ENCODE assay signal across 15 cellular contexts in the genomic region with DNA sequence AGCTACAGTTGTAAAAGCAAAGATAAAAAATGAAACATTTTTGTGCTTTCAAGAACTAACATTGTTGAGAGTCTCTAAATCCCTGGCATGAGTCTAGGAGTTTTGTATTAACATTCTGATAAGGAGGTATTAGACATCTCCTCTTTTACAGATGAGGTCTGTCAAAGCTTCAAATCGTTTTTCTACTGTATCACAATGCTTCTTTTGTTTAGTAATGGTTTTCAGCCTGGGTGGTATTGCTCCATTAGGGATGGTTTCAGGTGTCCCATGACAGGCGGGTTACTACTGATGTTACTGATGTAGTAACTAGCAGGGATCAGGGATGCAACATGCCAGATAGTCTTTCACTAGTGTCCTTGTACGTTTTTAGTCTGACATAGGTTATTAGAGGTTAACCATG. TPM values are rescaled to one million over a fixed set of nuclear protein-coding genes. Genes with fewer than 3 reads are reported as not detected.
DNase-seq lines count a peak whose midpoint lies in the region; ATAC-seq, FAIRE-seq and TF ChIP-seq lines count a peak whose summit lies in the region.
"Had no signal": no experiment of that assay in that cellular context is flagged by ENCODE, and none has a peak within 500 bp of the region (broad histone marks: within the 10 kb centered on the region; RNA-seq: fewer than 3 reads in every experiment).

No MANE protein-coding gene starts in this region.

- H3K9ac ChIP-seq in mesendoderm (ENCODE audit: low read length), result no peak overlapping the region

- no peak overlapping the region for H3K4ac ChIP-seq in mesendoderm (ENCODE audit: low read depth, low read length)

- H3K79me1 ChIP-seq in mesendoderm (ENCODE audit: low read length), result peaks cover 5% of the 10 kb centered on the region

- no peak overlapping the region for H3K23ac ChIP-seq in mesendoderm (ENCODE audit: low read length)

- no peak overlapping the region for H3K4me2 ChIP-seq in mesendoderm (ENCODE audit: low read length)

- H3K4me1 ChIP-seq in mesendoderm (ENCODE audit: control insufficient read depth, low read depth, low read length), result peaks cover 8% of the 10 kb centered on the region

- no peaks in the 10 kb centered on the region for H3K36me3 ChIP-seq in mesendoderm (ENCODE audit: control insufficient read depth, insufficient read depth, low read length)
- H3K36me3 ChIP-seq: sigmoid colon, tibial nerve had no signal

- no peak overlapping the region for H3K27ac ChIP-seq in mesendoderm (ENCODE audit: low read depth, low read length)
- H3K27ac ChIP-seq: body of pancreas, sigmoid colon, tibial nerve had no signal

- no peak overlapping the region for H3K18ac ChIP-seq in mesendoderm (ENCODE audit: low read length)

- no peak overlapping the region for H2AK5ac ChIP-seq in mesendoderm (ENCODE audit: low read length)

- no peak overlapping the region for H2BK5ac ChIP-seq in mesendoderm (ENCODE audit: low read length)

- no peak overlapping the region for H4K8ac ChIP-seq in mesendoderm (ENCODE audit: low read depth, low read length)

- FAIRE-seq in H54 (lab: Jason Lieb, UNC), result peak; percentile 78
- FAIRE-seq: D721Med had no signal

- WGBS in mesendoderm (ENCODE audit: extremely low coverage, insufficient coverage, low lambda C conversion rate), result no CpG with 5 or more reads among the region's 3 CpGs

- no peak overlapping the region for H3K56ac ChIP-seq in mesendoderm (ENCODE audit: low read length)

- H2BK15ac ChIP-seq in mesendoderm (replicated peaks; ENCODE audit: low read depth), result no peak overlapping the region

- TF ChIP-seq POLR2A in H54 (IDR thresholded peaks at IDR 0.05; ENCODE audit: low read depth, low read length), result no peak

- H3K4me3 ChIP-seq in choroid plexus epithelial cell (ENCODE audit: low read depth, low read length) (no peak overlapping the region), mesendoderm (ENCODE audit: low read length) (no peak overlapping the region)
- H3K4me3 ChIP-seq: body of pancreas, dorsolateral prefrontal cortex, sigmoid colon, tibial nerve had no signal

- H2BK120ac ChIP-seq in mesendoderm (ENCODE audit: low read depth, low read length), result peak overlapping the region; percentile 28

- no peak for DNase-seq in H54 (ENCODE audit: insufficient read length, low spot score)
- peak; percentile 3 for DNase-seq in NCI-H526 treated with DMSO at 0.1 percent for 48 hours (lab: John Stamatoyannopoulos, UW)
- peak; percentile 41 for DNase-seq in choroid plexus epithelial cell (ENCODE audit: low read depth)
- DNase-seq in mesendoderm, result peak; percentile 44
- DNase-seq in NCI-H1092 treated with DMSO at 0.1 percent for 48 hours (lab: John Stamatoyannopoulos, UW), result no peak
- DNase-seq in stimulated activated CD4-positive, alpha-beta T cell treated with anti-CD3 and anti-CD28 coated beads, Interleukin-4, amount 100 ng/mL, for 24 hours, result no peak
- no peak for DNase-seq in NCI-H2196 (lab: John Stamatoyannopoulos, UW; ENCODE audit: unreplicated experiment)
- DNase-seq: AML-193, body of pancreas, dorsolateral prefrontal cortex, sigmoid colon had no signal

- no peak for ATAC-seq in GM21423 (IDR thresholded peaks at IDR 0.05; ENCODE audit: unreplicated experiment)
- ATAC-seq: body of pancreas; stimulated activated effector memory CD8-positive, alpha-beta T cell treated with anti-CD3 and anti-CD28 coated beads, Interleukin-12 subunit alpha, Interleukin-12 subunit beta, amount 100 ng/mL, for 72 hours had no signal

- peaks cover 8% of the 10 kb centered on the region for H3K79me2 ChIP-seq in mesendoderm (ENCODE audit: control insufficient read depth, insufficient read depth, low read length)

- no peak for TF ChIP-seq CTCF in choroid plexus epithelial cell (conservative IDR thresholded peaks at IDR 0.05; ENCODE audit: low read depth, low read length)

- H3K27me3 ChIP-seq in mesendoderm (ENCODE audit: insufficient read depth, low read length, poor library complexity), result no peaks in the 10 kb centered on the region
- H3K27me3 ChIP-seq: body of pancreas, dorsolateral prefrontal cortex, sigmoid colon, tibial nerve had no signal

- no peak overlapping the region for H4K5ac ChIP-seq in mesendoderm (ENCODE audit: low read length)

RNA-seq across cellular contexts. Expression of gene STAM, which starts 27.4 kb away (rescaled TPM):
- polyA plus RNA-seq in mesendoderm (2013, experiment 1 of 2), result 29.6 TPM
- 29.5 TPM for polyA plus RNA-seq in mesendoderm (2013, experiment 2 of 2)

RNA-seq across cellular contexts. Expression of gene HACD1, which starts 54.1 kb away (rescaled TPM):
- polyA plus RNA-seq in mesendoderm (2013, experiment 1 of 2), result 24.1 TPM
- polyA plus RNA-seq in mesendoderm (2013, experiment 2 of 2), result 24.0 TPM

Comparison
In these comparisons a context has a peak if more than half of its experiments do, and no peak if none do; other contexts are left out.
1. DNase-seq: peak in NCI-H526 treated with DMSO at 0.1 percent for 48 hours (single experiment), choroid plexus epithelial cell (single experiment) and mesendoderm (single experiment); none in H54 (single experiment), NCI-H1092 treated with DMSO at 0.1 percent for 48 hours (single experiment), stimulated activated CD4-positive, alpha-beta T cell treated with anti-CD3 and anti-CD28 coated beads, Interleukin-4, amount 100 ng/mL, for 24 hours (single experiment) and NCI-H2196 (single experiment).